ENCODE assay signal across 10 cellular contexts in genomic region chr6:123393333-123393732, GRCh38.
A peak's percentile ranks its signal among the peaks of the same experiment; 100 is the strongest.
DNase-seq lines count a peak whose midpoint lies in the region; ATAC-seq and TF ChIP-seq lines count a peak whose summit lies in the region.
"Had no signal": no experiment of that assay in that cellular context is flagged by ENCODE, and none has a peak within 500 bp of the region (broad histone marks: within the 10 kb centered on the region; RNA-seq: fewer than 3 reads in every experiment).

No MANE protein-coding gene starts in this region.

- TF ChIP-seq POLR2A in breast epithelium (IDR thresholded peaks at IDR 0.05) (no peak), tibial nerve (IDR thresholded peaks at IDR 0.05) (no peak)

- no peak overlapping the region for H3K4me3 Mint-ChIP-seq in MCF 10A (ENCODE audit: unreplicated experiment)
- no peak overlapping the region for H3K4me3 Mint-ChIP-seq in endodermal cell
- H3K4me3 Mint-ChIP-seq: T-helper 2 cell treated with Interferon-gamma antibody and Interleukin-4, amounts not matched to agents 5 μg/mL and 100 μg/mL, for 36 hours had no signal

- H3K27ac ChIP-seq in breast epithelium (no peak overlapping the region), endodermal cell (ENCODE audit: low read depth, low read length) (no peak overlapping the region), tibial nerve (no peak overlapping the region), substantia nigra (ENCODE audit: low read depth, low read length, poor library complexity, severe bottlenecking) (no peak overlapping the region)
- H3K27ac ChIP-seq: BLaER1 treated with 17β-estradiol and CSF1 and Interleukin-3, amounts not matched to agents 10 nM and 100 nM had no signal

- CTCF ChIA-PET in MCF 10A (lab: Yijun Ruan, JAX): interaction anchor here (0.6 to 3.1 kb wide), 18 partner anchors 9 to 1685 kb away, joined by 3 to 25 read pairs (median 4); no protein-coding TSS in a partner anchor

- WGBS in endodermal cell (ENCODE audit: insufficient coverage in 1 of 2, insufficient read length in 1 of 2), 2 experiments: 57 to 100% methylated on average over 1 of the region's 1 CpG
- 20 to 27% methylated on average over 1 of the region's 1 CpG for WGBS in tibial nerve, 2 donors

- H3K36me3 ChIP-seq in breast epithelium: no peaks in the 10 kb centered on the region
- no peaks in the 10 kb centered on the region for H3K36me3 ChIP-seq in endodermal cell (ENCODE audit: control insufficient read depth, insufficient read depth, low read length)
- no peaks in the 10 kb centered on the region for H3K36me3 ChIP-seq in tibial nerve
- H3K36me3 ChIP-seq: BLaER1 treated with 17β-estradiol and CSF1 and Interleukin-3, amounts not matched to agents 10 nM and 100 nM had no signal

- no peaks in the 10 kb centered on the region for H3K9me3 ChIP-seq in breast epithelium
- H3K9me3 ChIP-seq in endodermal cell (ENCODE audit: control insufficient read depth, low read length): no peaks in the 10 kb centered on the region
- no peaks in the 10 kb centered on the region for H3K9me3 ChIP-seq in tibial nerve
- H3K9me3 ChIP-seq: BLaER1 treated with 17β-estradiol and CSF1 and Interleukin-3, amounts not matched to agents 10 nM and 100 nM had no signal

- H3K27me3 Mint-ChIP-seq in MCF 10A (ENCODE audit: insufficient read depth, unreplicated experiment) (peaks cover 35% of the 10 kb centered on the region), endodermal cell (ENCODE audit: insufficient read depth) (no peaks in the 10 kb centered on the region)

- intact Hi-C loops in MCF 10A (cut with micrococcal nuclease) (loop anchor here (1.0 to 5.0 kb wide), 2 partner anchors 324 to 1461 kb away; no protein-coding TSS in a partner anchor), breast epithelium (cut with DNase I; ENCODE audit: low total_unique reads) (no loop called here)

- no peak overlapping the region for H3K27ac Mint-ChIP-seq in MCF 10A (ENCODE audit: low read depth, unreplicated experiment)
- H3K27ac Mint-ChIP-seq in endodermal cell: no peak overlapping the region
- H3K27ac Mint-ChIP-seq: T-helper 2 cell treated with Interferon-gamma antibody and Interleukin-4, amounts not matched to agents 5 μg/mL and 100 μg/mL, for 36 hours had no signal

- H3K4me1 ChIP-seq in breast epithelium (no peaks in the 10 kb centered on the region), endodermal cell (ENCODE audit: control insufficient read depth, insufficient read depth, low read length) (peaks cover 5% of the 10 kb centered on the region), tibial nerve (no peaks in the 10 kb centered on the region)
- H3K4me1 ChIP-seq: BLaER1 treated with 17β-estradiol and CSF1 and Interleukin-3, amounts not matched to agents 10 nM and 100 nM had no signal

- DNase-seq in MCF 10A (ENCODE audit: unreplicated experiment) (peak; percentile 47), breast epithelium (ENCODE audit: low spot score in 2 of 2) (no peak), NCI-H345 treated with DMSO at 0.1 percent for 48 hours (lab: John Stamatoyannopoulos, UW; ENCODE audit: unreplicated experiment) (peak; percentile 48), endodermal cell (no peak), tibial nerve (ENCODE audit: low spot score in 2 of 2) (no peak), substantia nigra (lab: John Stamatoyannopoulos, UW) (no peak)

- H3K9me3 Mint-ChIP-seq in MCF 10A (ENCODE audit: unreplicated experiment) (no peaks in the 10 kb centered on the region), endodermal cell (no peaks in the 10 kb centered on the region)
- H3K9me3 Mint-ChIP-seq: T-helper 2 cell treated with Interferon-gamma antibody and Interleukin-4, amounts not matched to agents 5 μg/mL and 100 μg/mL, for 36 hours had no signal

- no peak overlapping the region for H3K9ac ChIP-seq in endodermal cell (ENCODE audit: extremely low read depth, low read length, poor library complexity, severe bottlenecking)
- H3K9ac ChIP-seq: BLaER1 treated with 17β-estradiol and CSF1 and Interleukin-3, amounts not matched to agents 10 nM and 100 nM had no signal

- peak; percentile 42 for TF ChIP-seq CTCF in MCF 10A (IDR thresholded peaks at IDR 0.05; ENCODE audit: unreplicated experiment)
- TF ChIP-seq CTCF in breast epithelium (IDR thresholded peaks at IDR 0.05): no peak
- TF ChIP-seq CTCF in endodermal cell (conservative IDR thresholded peaks at IDR 0.05): peak; percentile 62
- TF ChIP-seq CTCF in tibial nerve (IDR thresholded peaks at IDR 0.05): peak in 3 of 5 experiments; percentile 25 to 44 (median 37)

- H3K4me1 Mint-ChIP-seq in MCF 10A (ENCODE audit: insufficient read depth, unreplicated experiment) (no peaks in the 10 kb centered on the region), endodermal cell (peaks cover 9% of the 10 kb centered on the region)

- H3K27me3 ChIP-seq in breast epithelium (no peaks in the 10 kb centered on the region), endodermal cell (ENCODE audit: control insufficient read depth, insufficient read depth, low read length, poor library complexity, severe bottlenecking) (no peaks in the 10 kb centered on the region), tibial nerve (no peaks in the 10 kb centered on the region)
- H3K27me3 ChIP-seq: BLaER1 treated with 17β-estradiol and CSF1 and Interleukin-3, amounts not matched to agents 10 nM and 100 nM had no signal

- BruUV-seq in MCF 10A (replicated peaks; lab: Mats Ljungman, UMichigan): no TSS peak

- H3K36me3 Mint-ChIP-seq in MCF 10A (ENCODE audit: insufficient read depth, unreplicated experiment) (no peaks in the 10 kb centered on the region), endodermal cell (ENCODE audit: low read depth) (no peaks in the 10 kb centered on the region)

- no peak for ATAC-seq in GM18861 (IDR thresholded peaks at IDR 0.05; ENCODE audit: unreplicated experiment)
- no peak for ATAC-seq in HG03432 (IDR thresholded peaks at IDR 0.05; ENCODE audit: unreplicated experiment)

- POLR2A ChIA-PET in MCF 10A (lab: Yijun Ruan, JAX): no interaction called here

- TF ChIP-seq EP300 in tibial nerve (IDR thresholded peaks at IDR 0.05): no peak

- H3K4me3 ChIP-seq in breast epithelium (no peak overlapping the region), endodermal cell (ENCODE audit: low read length) (no peak overlapping the region), tibial nerve (no peak overlapping the region)
- H3K4me3 ChIP-seq: BLaER1 treated with 17β-estradiol and CSF1 and Interleukin-3, amounts not matched to agents 10 nM and 100 nM had no signal

Comparison
In these comparisons a context has a peak if more than half of its experiments do, and no peak if none do; other contexts are left out.
1. DNase-seq: peak in MCF 10A (single experiment) and NCI-H345 treated with DMSO at 0.1 percent for 48 hours (single experiment); none in breast epithelium (0 of 2), endodermal cell (single experiment), tibial nerve (0 of 2) and substantia nigra (0 of 49).
2. CTCF ChIP-seq: peak in MCF 10A (single experiment), endodermal cell (single experiment) and tibial nerve (3 of 5); none in breast epithelium (0 of 3).